Comparison of ENCODE assay signal across 34 cellular contexts in the genomic region with DNA sequence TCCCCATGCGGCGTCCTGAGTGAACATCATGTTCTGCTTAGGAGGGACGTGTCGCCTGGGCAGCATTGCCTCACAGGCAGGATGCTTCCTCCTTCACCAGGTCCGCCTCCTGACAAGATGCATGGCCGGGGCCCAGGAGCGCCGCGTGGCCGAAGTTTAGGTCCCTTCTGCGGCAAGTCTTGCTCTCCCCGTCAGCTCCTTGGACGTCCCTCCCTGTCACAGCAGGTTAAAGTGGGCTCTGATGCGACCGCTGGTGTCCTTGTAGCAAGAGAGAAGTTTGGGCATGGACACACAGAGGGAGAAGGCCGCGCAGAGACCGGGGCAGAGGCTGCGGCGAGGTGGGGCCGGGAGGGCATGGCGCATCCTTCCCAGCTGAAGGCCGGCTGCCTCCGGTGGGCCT.
"Had no signal": no experiment of that assay in that cellular context is flagged by ENCODE, and none has a peak within 500 bp of the region (broad histone marks: within the 10 kb centered on the region; RNA-seq: fewer than 3 reads in every experiment).

No MANE protein-coding gene starts in this region.

- H3K4me3 ChIP-seq: MG63 had no signal

- H3K27ac ChIP-seq: KMS-11 had no signal

- H3K9ac ChIP-seq: KMS-11 had no signal

- DNase-seq: Karpas-422, Kasumi-1, MG63, MM.1S, MV-4-11, NCI-H1048, NCI-H1092, NCI-H1092 treated with DMSO at 0.1 percent for 48 hours, NCI-H1105, NCI-H1105 treated with DMSO at 0.1 percent for 48 hours, NCI-H1417, NCI-H1417 treated with DMSO at 0.1 percent for 48 hours, NCI-H1436, NCI-H1436 treated with DMSO at 0.1 percent for 48 hours, NCI-H146, NCI-H1694, NCI-H1694 treated with DMSO at 0.1 percent for 48 hours, NCI-H187, NCI-H187 treated with DMSO at 0.1 percent for 48 hours, NCI-H1930, NCI-H2029, NCI-H2029 treated with DMSO at 0.1 percent for 48 hours, NCI-H2081, NCI-H2081 treated with DMSO at 0.1 percent for 48 hours, NCI-H2107, NCI-H2171, NCI-H2171 treated with DMSO at 0.1 percent for 48 hours, NCI-H2227 treated with DMSO at 0.1 percent for 48 hours, NCI-H226, NCI-H345, NCI-H446, NCI-H446 treated with DMSO at 0.1 percent for 48 hours, NCI-H510A had no signal

- H3K4me2 ChIP-seq: KMS-11 had no signal

- H3K36me3 ChIP-seq: MG63 had no signal
